In genomic region chr17:52287611-52288010, GRCh38 we compare ENCODE assay signal across 28 cellular contexts.
"Had no signal": no experiment of that assay in that cellular context is flagged by ENCODE, and none has a peak within 500 bp of the region (broad histone marks: within the 10 kb centered on the region; RNA-seq: fewer than 3 reads in every experiment).

No MANE protein-coding gene starts in this region.

- ATAC-seq: activated naive CD4-positive, alpha-beta T cell treated with anti-CD3 and anti-CD28 coated beads, Interleukin-2, amount 50 U/mL, for 72 hours; activated naive CD8-positive, alpha-beta T cell treated with anti-CD3 and anti-CD28 coated beads, Interleukin-2, amount 50 U/mL, for 24 hours; activated T-cell treated with anti-CD3 and anti-CD28 coated beads, Interleukin-2, amount 50 U/mL, for 4 hours; activated T-cell treated with anti-CD3 and anti-CD28 coated beads, Interleukin-2, amount 50 U/mL, for 72 hours; activated T-helper 17 cell treated with anti-CD3 and anti-CD28 coated beads, Interleukin-2, amount 50 U/mL, for 72 hours; body of pancreas had no signal

- DNase-seq: activated effector memory CD4-positive, alpha-beta T cell treated with anti-CD3 and anti-CD28 coated beads, Interleukin-2, amount 50 U/mL, for 16 hours; activated effector memory CD4-positive, alpha-beta T cell treated with Interleukin-2 at 50 U/mL for 16 hours; activated gamma-delta T cell; activated gamma-delta T cell treated with Interleukin-2 at 50 U/mL for 16 hours; activated naive CD4-positive, alpha-beta T cell; activated naive CD4-positive, alpha-beta T cell treated with anti-CD3 and anti-CD28 coated beads for 36 hours; activated naive CD4-positive, alpha-beta T cell treated with anti-CD3 and anti-CD28 coated beads, Interleukin-2, amount 10 ng/mL, durations not matched to agents 7 days and 5 days; activated naive CD4-positive, alpha-beta T cell treated with anti-CD3 and anti-CD28 coated beads, Interleukin-2, amount 50 U/mL, for 16 hours; activated naive CD4-positive, alpha-beta T cell treated with Interleukin-2 at 50 U/mL for 16 hours; activated naive CD8-positive, alpha-beta T cell treated with anti-CD3 and anti-CD28 coated beads for 36 hours; activated naive CD8-positive, alpha-beta T cell treated with anti-CD3 and anti-CD28 coated beads, Interleukin-2, amount 10 ng/mL, durations not matched to agents 7 days and 5 days; activated naive CD8-positive, alpha-beta T cell treated with anti-CD3 and anti-CD28 coated beads, Interleukin-2, amount 50 U/mL, for 24 hours; activated T-cell treated with anti-CD3 and anti-CD28 coated beads, Interleukin-2, amount 50 U/mL, for 1 hour; activated T-cell treated with anti-CD3 and anti-CD28 coated beads, Interleukin-2, amount 50 U/mL, for 24 hours; activated T-cell treated with anti-CD3 and anti-CD28 coated beads, Interleukin-2, amount 50 U/mL, for 4 hours; activated T-cell treated with anti-CD3 and anti-CD28 coated beads, Interleukin-2, amount 50 U/mL, for 48 hours; activated T-cell treated with anti-CD3 and anti-CD28 coated beads, Interleukin-2, amount 50 U/mL, for 72 hours; adrenal gland; amniotic stem cell; amygdala; anterior cingulate cortex; aorta; body of pancreas; brain microvascular endothelial cell; central memory CD4-positive, alpha-beta T cell; cerebellar nuclear complex had no signal
